ENCODE assay signal across 13 cellular contexts in genomic region chr4:9430061-9430460, GRCh38. TPM values are rescaled to one million over a fixed set of nuclear protein-coding genes. Genes with fewer than 3 reads are reported as not detected.
DNase-seq lines count a peak whose midpoint lies in the region; ATAC-seq, FAIRE-seq and TF ChIP-seq lines count a peak whose summit lies in the region.
"Not testable (repeated sequence)": the region's sequence is repeated elsewhere in the genome, so short reads cannot be mapped to it uniquely, and the experiment has no call there.
"Had no signal": no experiment of that assay in that cellular context is flagged by ENCODE, and none has a peak within 500 bp of the region (broad histone marks: within the 10 kb centered on the region; RNA-seq: fewer than 3 reads in every experiment).

No MANE protein-coding gene starts in this region.

- not testable (repeated sequence) for H3K36me3 Mint-ChIP-seq in GM23338 (ENCODE audit: low read depth); neural progenitor cell
- peaks cover 23% of the 10 kb centered on the region for H3K36me3 Mint-ChIP-seq in WTC11

- peak; percentile 95 for ATAC-seq in GM23338
- ATAC-seq in WTC11 = peak; percentile 71

- not testable (repeated sequence) for FAIRE-seq in urothelium cell line (lab: Jason Lieb, UNC)

- CTCF ChIA-PET in WTC11 (lab: Charles Lee) = not testable (repeated sequence)

- not testable (repeated sequence) for H3K9me3 Mint-ChIP-seq in GM23338, neural progenitor cell
- H3K9me3 Mint-ChIP-seq in WTC11 = peaks cover 57% of the 10 kb centered on the region

- POLR2A ChIA-PET in WTC11 (lab: Charles Lee) = not testable (repeated sequence)

- not testable (repeated sequence) for H3K4me3 Mint-ChIP-seq in GM23338, WTC11, neural progenitor cell

- H4K20me1 ChIP-seq in GM23338 (replicated peaks; ENCODE audit: insufficient read depth); KMS-11 (ENCODE audit: insufficient read depth); neural progenitor cell (ENCODE audit: low read depth): not testable (repeated sequence)

- H3K36me3 ChIP-seq in GM23338 (ENCODE audit: insufficient read depth); KMS-11 (ENCODE audit: insufficient read depth); neural progenitor cell: not testable (repeated sequence)

- H3K4me1 Mint-ChIP-seq in GM23338, WTC11, neural progenitor cell: not testable (repeated sequence)

- H3K79me2 ChIP-seq in GM23338 (replicated peaks; ENCODE audit: insufficient read depth); KMS-11 (ENCODE audit: insufficient read depth, low read depth); neural progenitor cell (ENCODE audit: low read depth): not testable (repeated sequence)

- not testable (repeated sequence) for H3K27me3 Mint-ChIP-seq in GM23338 (ENCODE audit: insufficient read depth, low read depth, poor library complexity); WTC11 (ENCODE audit: low read depth); neural progenitor cell (ENCODE audit: insufficient read depth, low read depth)

- not testable (repeated sequence) for H3K27ac ChIP-seq in GM23338 (ENCODE audit: low read depth); KMS-11; neural progenitor cell

- not testable (repeated sequence) for H3K4me1 ChIP-seq in GM23338 (ENCODE audit: insufficient read depth); KMS-11 (ENCODE audit: low read depth, poor library complexity, severe bottlenecking); neural progenitor cell

- H3K9me2 ChIP-seq in GM23338 (ENCODE audit: insufficient read depth) = not testable (repeated sequence)

- not testable (repeated sequence) for H3K27me3 ChIP-seq in GM23338 (ENCODE audit: insufficient read depth); KMS-11 (ENCODE audit: insufficient read depth, low read depth); neural progenitor cell

- DNase-seq in GM23338 (ENCODE audit: low spot score) = peak; percentile 75
- peak; percentile 4 for DNase-seq in NB4 (ENCODE audit: low read depth)
- DNase-seq in WTC11 (ENCODE audit: low spot score); epithelial cell of proximal tubule (ENCODE audit: low read depth): not testable (repeated sequence)
- DNase-seq in iPS-NIHi11 (ENCODE audit: low spot score) = peak; percentile 5
- peak; percentile 19 for DNase-seq in neural progenitor cell (ENCODE audit: low spot score)
- DNase-seq in urothelium cell line (ENCODE audit: low spot score) = peak; percentile 1

- H3K4me3 ChIP-seq in GM23338; KMS-11 (IDR thresholded peaks at IDR 0.05; ENCODE audit: insufficient read depth, low read depth, low read length); NB4 (ENCODE audit: low read depth, low read length); epithelial cell of proximal tubule (ENCODE audit: low read depth, low read length); neural progenitor cell: not testable (repeated sequence)

- TF ChIP-seq POLR2A in NB4 (IDR thresholded peaks at IDR 0.05; ENCODE audit: extremely low read depth, insufficient read length) = not testable (repeated sequence)

- H2AFZ ChIP-seq in GM23338; KMS-11 (ENCODE audit: low read depth); neural progenitor cell (replicated peaks): not testable (repeated sequence)

- not testable (repeated sequence) for H3K9me3 ChIP-seq in neural progenitor cell (ENCODE audit: low read depth)

- H3F3A ChIP-seq in GM23338 (replicated peaks; ENCODE audit: low read depth); neural progenitor cell (ENCODE audit: low read depth): not testable (repeated sequence)

- H3K4me2 ChIP-seq in GM23338, KMS-11, neural progenitor cell: not testable (repeated sequence)

- peak; percentile 60 for TF ChIP-seq CTCF in GM23338 (conservative IDR thresholded peaks at IDR 0.05; ENCODE audit: low read depth in 2 of 2)
- peak; percentile 26; the same call in 1 of the 2 replicates for TF ChIP-seq CTCF in KMS-11 (conservative IDR thresholded peaks at IDR 0.05; ENCODE audit: low read depth, low read length)
- TF ChIP-seq CTCF in NB4 (IDR thresholded peaks at IDR 0.05; ENCODE audit: low read depth, low read length); WTC11 (IDR thresholded peaks at IDR 0.05): not testable (repeated sequence)
- peak; percentile 30 for TF ChIP-seq CTCF in epithelial cell of proximal tubule (conservative IDR thresholded peaks at IDR 0.05; ENCODE audit: low read depth, low read length)
- peak; percentile 32 for TF ChIP-seq CTCF in neural progenitor cell (IDR thresholded peaks at IDR 0.05)

- not testable (repeated sequence) for H3K27ac Mint-ChIP-seq in GM23338, WTC11, neural progenitor cell

- H3K9ac ChIP-seq in KMS-11, neural progenitor cell: not testable (repeated sequence)

RNA-seq across cellular contexts. Expression of gene DEFB131A, which starts 14.2 kb away (rescaled TPM):
- total RNA-seq in GM23338 (2014; rRNA removed; shearing (Covaris generic)) = not detected in 2 replicates
- polyA plus RNA-seq in GM23338 (2016; fragmentation: Nextera tagmentation; extraction: Ambion mirVana) = not detected in 2 replicates
- total RNA-seq in WTC11 (2021) (not detected in 3 replicates), epithelial cell of proximal tubule (not detected in 2 replicates), neural progenitor cell (ENCODE audit: low replicate concordance) (not detected in 2 replicates)
- total RNA-seq: CD4-positive, alpha-beta T cell; CD8-positive, alpha-beta memory T cell; G401 had no signal
- polyA plus RNA-seq: A549; CD14-positive monocyte; CD8-positive, alpha-beta memory T cell had no signal
